Comparison of ENCODE assay signal across 8 cellular contexts in the genomic region with DNA sequence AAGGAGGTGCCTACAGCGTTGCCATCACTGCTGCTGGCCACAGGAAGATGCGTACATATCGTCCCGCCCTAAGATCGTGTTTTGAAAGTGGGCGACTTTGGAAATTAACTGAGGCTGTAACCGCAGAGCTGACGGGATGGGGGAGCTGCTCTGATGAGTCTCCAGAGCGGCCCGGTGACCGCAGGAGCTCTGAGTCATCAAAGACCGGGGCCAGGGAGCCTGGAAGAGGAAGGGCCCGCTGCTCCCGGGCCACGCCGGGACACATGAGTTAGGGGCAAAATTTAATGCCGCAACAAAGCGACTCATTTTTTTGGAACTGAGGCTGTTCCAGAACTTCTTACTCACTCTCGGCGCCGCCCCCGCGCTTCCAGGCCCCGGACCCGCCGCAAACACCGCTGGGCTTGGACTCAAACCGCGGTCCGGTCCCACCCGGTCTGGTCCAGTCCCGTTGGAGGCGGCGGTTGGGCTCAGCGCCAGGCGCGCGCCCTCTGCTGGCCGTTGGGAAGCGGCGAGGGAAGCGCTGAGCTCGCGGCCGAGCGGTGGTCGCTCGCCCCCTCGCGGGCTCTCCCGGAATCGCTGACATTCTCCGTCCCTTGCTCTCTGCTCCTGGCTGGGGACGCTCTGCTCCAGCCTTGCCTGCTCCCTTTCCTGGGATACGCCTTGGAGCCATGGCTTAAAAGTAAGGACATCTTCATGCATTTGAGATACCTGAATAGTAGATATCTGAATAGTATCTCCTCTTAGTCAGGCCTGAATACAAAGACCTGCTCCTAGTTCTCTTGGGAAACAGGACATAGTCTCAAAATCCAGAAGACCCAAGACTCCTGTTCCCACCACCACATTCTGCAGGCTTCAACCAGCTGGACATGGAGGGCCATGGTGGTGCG. TPM values are rescaled to one million over a fixed set of nuclear protein-coding genes. Genes with fewer than 3 reads are reported as not detected.
A peak's percentile ranks its signal among the peaks of the same experiment; 100 is the strongest.
DNase-seq lines count a peak whose midpoint lies in the region; ATAC-seq and TF ChIP-seq lines count a peak whose summit lies in the region.
"Not testable (repeated sequence)": the region's sequence is repeated elsewhere in the genome, so short reads cannot be mapped to it uniquely, and the experiment has no call there.

No MANE protein-coding gene starts in this region.

- H3K9me3 Mint-ChIP-seq in CD8-positive, alpha-beta T cell: not testable (repeated sequence)

- H4K8ac ChIP-seq in mesenchymal stem cell (ENCODE audit: low read length): not testable (repeated sequence)

- H3K27ac Mint-ChIP-seq in CD8-positive, alpha-beta T cell: not testable (repeated sequence)

- not testable (repeated sequence) for H2BK5ac ChIP-seq in mesenchymal stem cell (ENCODE audit: low read depth, low read length, poor library complexity, severe bottlenecking)

- H3K4ac ChIP-seq in mesenchymal stem cell (ENCODE audit: low read depth in 1 of 2, low read length in 2 of 2): not testable (repeated sequence)

- H3K4me1 ChIP-seq in CD8-positive, alpha-beta T cell (ENCODE audit: insufficient read depth, low read length); MM.1S (ENCODE audit: low read length); mesenchymal stem cell (ENCODE audit: control insufficient read depth, insufficient read depth, low read depth, low read length): not testable (repeated sequence)
- H3K4me1 ChIP-seq in stomach: peaks cover 0 to 12% (median 0%) of the 10 kb centered on the region in 4 donors

- not testable (repeated sequence) for H3K27ac ChIP-seq in CD8-positive, alpha-beta T cell (ENCODE audit: low read depth, low read length); MM.1S (ENCODE audit: low read length); mesenchymal stem cell (ENCODE audit: low read length, poor library complexity, severe bottlenecking); stomach

- POLR2A ChIA-PET in CD8-positive, alpha-beta T cell (lab: Charles Lee): not testable (repeated sequence)

- not testable (repeated sequence) for H4K91ac ChIP-seq in mesenchymal stem cell (ENCODE audit: low read length)

- not testable (repeated sequence) for H3K23ac ChIP-seq in mesenchymal stem cell (ENCODE audit: low read length in 2 of 2)

- WGBS in mesenchymal stem cell: 16% methylated on average over 8 of the region's 56 CpGs
- WGBS in stomach, 5 donors: 7 to 23% (median 11%) methylated on average over 3 to 10 of the region's 56 CpGs

- H3K79me2 ChIP-seq in MM.1S (ENCODE audit: low read length): not testable (repeated sequence)

- H3K36me3 ChIP-seq in CD8-positive, alpha-beta T cell (ENCODE audit: insufficient read depth, low read length); MM.1S (replicated peaks; ENCODE audit: insufficient read depth, low read length); mesenchymal stem cell (ENCODE audit: control insufficient read depth in 1 of 2, insufficient read depth in 2 of 2, low read depth in 1 of 2, low read length in 2 of 2); stomach: not testable (repeated sequence)

- not testable (repeated sequence) for H3K14ac ChIP-seq in mesenchymal stem cell (ENCODE audit: low read length in 2 of 2)

- H2BK15ac ChIP-seq in mesenchymal stem cell (ENCODE audit: low read depth, poor library complexity, severe bottlenecking): not testable (repeated sequence)

- not testable (repeated sequence) for H3K9ac ChIP-seq in MM.1S (ENCODE audit: low read length)
- peak overlapping the region; percentile 66 for H3K9ac ChIP-seq in mesenchymal stem cell (ENCODE audit: low read length)

- not testable (repeated sequence) for TF ChIP-seq EP300 in stomach (IDR thresholded peaks at IDR 0.05)

- not testable (repeated sequence) for H2AK5ac ChIP-seq in mesenchymal stem cell (ENCODE audit: low read length, severe bottlenecking)

- not testable (repeated sequence) for H2AFZ ChIP-seq in MM.1S (ENCODE audit: low read length); mesenchymal stem cell (ENCODE audit: low read depth, low read length)

- not testable (repeated sequence) for H3K79me1 ChIP-seq in mesenchymal stem cell (replicated peaks; ENCODE audit: low read length, poor library complexity, severe bottlenecking)

- CTCF ChIA-PET in CD8-positive, alpha-beta T cell (lab: Charles Lee): interaction anchor here (1.5 to 2.4 kb wide), 4 partner anchors 10 to 547 kb away, joined by 4 to 11 read pairs (median 8); no protein-coding TSS in a partner anchor

- H2BK12ac ChIP-seq in mesenchymal stem cell (ENCODE audit: low read length in 2 of 2): not testable (repeated sequence)

- not testable (repeated sequence) for H3K4me3 Mint-ChIP-seq in CD8-positive, alpha-beta T cell

- not testable (repeated sequence) for H3K9me3 ChIP-seq in CD8-positive, alpha-beta T cell (ENCODE audit: low read length); MM.1S (replicated peaks; ENCODE audit: insufficient read depth, low read length); mesenchymal stem cell (ENCODE audit: control insufficient read depth, low read length); stomach

- not testable (repeated sequence) for H3K27me3 ChIP-seq in CD8-positive, alpha-beta T cell (ENCODE audit: insufficient read depth, low read length); mesenchymal stem cell (ENCODE audit: control insufficient read depth in 1 of 2, insufficient read depth in 1 of 2, low read length in 2 of 2); stomach
- H3K27me3 ChIP-seq in MM.1S (replicated peaks; ENCODE audit: insufficient read depth, low read length): peaks cover 11% of the 10 kb centered on the region

- H3K27me3 Mint-ChIP-seq in CD8-positive, alpha-beta T cell (ENCODE audit: low read depth): not testable (repeated sequence)

- H3K18ac ChIP-seq in mesenchymal stem cell (ENCODE audit: low read depth in 1 of 2, low read length in 2 of 2): not testable (repeated sequence)

- H3F3A ChIP-seq in MM.1S (ENCODE audit: insufficient read depth, low read length): not testable (repeated sequence)

- not testable (repeated sequence) for H3K4me1 Mint-ChIP-seq in CD8-positive, alpha-beta T cell (ENCODE audit: low read depth)

- not testable (repeated sequence) for H2BK120ac ChIP-seq in mesenchymal stem cell (ENCODE audit: low read depth, low read length)

- TF ChIP-seq CTCF in CD8-positive, alpha-beta T cell (IDR thresholded peaks at IDR 0.05): peak; percentile 25
- TF ChIP-seq CTCF in MM.1S (IDR thresholded peaks at IDR 0.05; ENCODE audit: low read length): 0 out of 2 replicates have a peak, but pooled peaks have one; percentile 9
- TF ChIP-seq CTCF in stomach (IDR thresholded peaks at IDR 0.05): peak in 4 of 7 experiments; percentile 31 to 74 (median 54)

- H3K4me2 ChIP-seq in MM.1S (ENCODE audit: low read depth, low read length): 0 out of 2 replicates have a peak overlapping the region, but pooled peaks have one; percentile 2
- H3K4me2 ChIP-seq in mesenchymal stem cell (ENCODE audit: low read length, poor library complexity, severe bottlenecking): not testable (repeated sequence)

- not testable (repeated sequence) for H3K9me2 ChIP-seq in MM.1S (replicated peaks; ENCODE audit: insufficient read depth, low read length)

- intact Hi-C loops in CD8-positive, alpha-beta T cell (cut with DNase I, micrococcal nuclease): loop anchor here in 1 of 2 experiments (5.0 kb wide), 4 partner anchors 41 to 546 kb away; a partner anchor contains a TSS
- intact Hi-C loops in stomach (cut with DNase I; ENCODE audit: low total_unique reads): not testable (repeated sequence)

- H3K4me3 ChIP-seq in CD8-positive, alpha-beta T cell (ENCODE audit: low read depth, low read length); MM.1S (ENCODE audit: low read length); stomach: not testable (repeated sequence)
- H3K4me3 ChIP-seq in mesenchymal stem cell (ENCODE audit: insufficient read depth in 1 of 2, low read depth in 1 of 2, low read length in 2 of 2): peak overlapping the region in 1 of 2 experiments; percentile 58

- not testable (repeated sequence) for TF ChIP-seq POLR2A in stomach (IDR thresholded peaks at IDR 0.05)

- DNase-seq in CD8-positive, alpha-beta T cell: peak in 1 of 7 experiments; percentile 47
- not testable (repeated sequence) for DNase-seq in MM.1S, mesenchymal stem cell, stomach
- DNase-seq in activated CD8-positive, alpha-beta memory T cell treated with anti-CD3 and anti-CD28 coated beads for 24 hours: peak; percentile 61

- peak; percentile 79 for ATAC-seq in CD8-positive, alpha-beta T cell
- ATAC-seq in GM19372 (IDR thresholded peaks at IDR 0.05; ENCODE audit: low read depth, unreplicated experiment): peak; percentile 69
- peak; percentile 60 for ATAC-seq in HG02852 (IDR thresholded peaks at IDR 0.05; ENCODE audit: unreplicated experiment)
- peak; percentile 77 for ATAC-seq in esophagus mucosa

- H3K36me3 Mint-ChIP-seq in CD8-positive, alpha-beta T cell: not testable (repeated sequence)

- H4K20me1 ChIP-seq in MM.1S (ENCODE audit: insufficient read depth, low read length): not testable (repeated sequence)

RNA-seq across cellular contexts. Expression of a gene that starts 39.5 kb away (rescaled TPM):
- 1 to 10 TPM; 5.4 to 6.0 TPM for total RNA-seq in CD8-positive, alpha-beta T cell
- total RNA-seq in esophagus mucosa (5.3 TPM), stomach (10 to 100 TPM in 2 of 5 donors, 1 to 10 TPM in 3; 1.2 to 19.6 (median 7.7) TPM)
- 6.8 TPM for polyA plus RNA-seq in mesenchymal stem cell (2013, experiment 1 of 2)
- polyA plus RNA-seq in mesenchymal stem cell (2013, experiment 2 of 2): 6.8 TPM
- polyA plus RNA-seq in stomach: 1 to 10 TPM; 3.7 to 8.0 (median 5.0) TPM

RNA-seq across cellular contexts. Expression of a gene that starts 54.8 kb away (rescaled TPM):
- 1 to 10 TPM; 1.1 to 1.5 TPM for total RNA-seq in CD8-positive, alpha-beta T cell
- 1.1 TPM for total RNA-seq in esophagus mucosa
- polyA plus RNA-seq in mesenchymal stem cell (2013, experiment 1 of 2): 1.5 TPM
- polyA plus RNA-seq in mesenchymal stem cell (2013, experiment 2 of 2): 1.6 TPM
- total RNA-seq in stomach: 1 to 10 TPM in 4 of 5 donors, under 1 TPM in 1; 0.72 to 3.8 (median 3.5) TPM
- polyA plus RNA-seq in stomach: under 1 TPM; 0.31 to 0.93 (median 0.62) TPM
